1 cellular context compared by ENCODE assay signal in the genomic region with DNA sequence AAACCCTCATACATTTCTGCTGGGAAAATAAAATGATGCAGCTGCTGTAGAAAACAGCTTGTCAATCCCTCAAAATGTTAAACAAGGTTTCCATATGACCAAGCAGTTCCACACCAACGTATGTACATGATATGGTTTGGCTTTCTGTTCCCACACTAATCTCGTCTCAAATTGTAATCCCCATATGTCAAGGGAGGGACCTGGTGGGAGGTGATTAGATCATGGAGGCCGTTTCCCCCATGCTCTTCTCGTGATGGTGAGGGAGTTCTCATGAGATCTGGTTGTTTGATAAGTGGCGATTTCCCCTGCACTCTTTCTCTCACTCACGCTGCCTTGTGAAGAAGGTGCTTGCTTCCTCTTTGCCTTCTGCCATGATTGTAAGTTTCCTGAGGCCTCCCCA.
A peak's percentile ranks its signal among the peaks of the same experiment; 100 is the strongest.
TF ChIP-seq lines count a peak whose summit lies in the region.

No MANE protein-coding gene starts in this region.

TF ChIP-seq in GM12878, 131 proteins besides CTCF, POLR2A, EP300 and RAD21 (continued from another document):
- TF ChIP-seq YBX1 (IDR thresholded peaks at IDR 0.05), result no peak
- TF ChIP-seq POU2F2 (IDR thresholded peaks at IDR 0.05; ENCODE audit: borderline replicate concordance, low read depth, low read length), result no peak
- TF ChIP-seq ZNF622 (IDR thresholded peaks at IDR 0.05), result no peak
- no peak for TF ChIP-seq ATF7 (IDR thresholded peaks at IDR 0.05; ENCODE audit: low read depth)
- no peak for TF ChIP-seq ZNF217 (IDR thresholded peaks at IDR 0.05)
- no peak for TF ChIP-seq RFX5 (IDR thresholded peaks at IDR 0.05; ENCODE audit: low read depth, low read length)
- TF ChIP-seq YY1 (IDR thresholded peaks at IDR 0.05; ENCODE audit: low read depth, low read length), result 0 out of 2 replicates have a peak, but pooled peaks have one; percentile 29
- no peak for TF ChIP-seq BHLHE40 (IDR thresholded peaks at IDR 0.05; ENCODE audit: borderline replicate concordance in 1 of 2, low read depth in 2 of 2, low read length in 1 of 2)
- no peak for TF ChIP-seq FOXK2 (IDR thresholded peaks at IDR 0.05)
- TF ChIP-seq JUNB (IDR thresholded peaks at IDR 0.05), result 0 out of 2 replicates have a peak, but pooled peaks have one; percentile 11
- TF ChIP-seq, protein P1, sequence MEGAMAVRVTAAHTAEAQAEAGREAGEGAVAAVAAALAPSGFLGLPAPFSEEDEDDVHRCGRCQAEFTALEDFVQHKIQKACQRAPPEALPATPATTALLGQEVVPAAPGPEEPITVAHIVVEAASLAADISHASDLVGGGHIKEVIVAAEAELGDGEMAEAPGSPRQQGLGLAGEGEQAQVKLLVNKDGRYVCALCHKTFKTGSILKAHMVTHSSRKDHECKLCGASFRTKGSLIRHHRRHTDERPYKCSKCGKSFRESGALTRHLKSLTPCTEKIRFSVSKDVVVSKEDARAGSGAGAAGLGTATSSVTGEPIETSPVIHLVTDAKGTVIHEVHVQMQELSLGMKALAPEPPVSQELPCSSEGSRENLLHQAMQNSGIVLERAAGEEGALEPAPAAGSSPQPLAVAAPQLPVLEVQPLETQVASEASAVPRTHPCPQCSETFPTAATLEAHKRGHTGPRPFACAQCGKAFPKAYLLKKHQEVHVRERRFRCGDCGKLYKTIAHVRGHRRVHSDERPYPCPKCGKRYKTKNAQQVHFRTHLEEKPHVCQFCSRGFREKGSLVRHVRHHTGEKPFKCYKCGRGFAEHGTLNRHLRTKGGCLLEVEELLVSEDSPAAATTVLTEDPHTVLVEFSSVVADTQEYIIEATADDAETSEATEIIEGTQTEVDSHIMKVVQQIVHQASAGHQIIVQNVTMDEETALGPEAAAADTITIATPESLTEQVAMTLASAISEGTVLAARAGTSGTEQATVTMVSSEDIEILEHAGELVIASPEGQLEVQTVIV (IDR thresholded peaks at IDR 0.05; ENCODE audit: borderline replicate concordance, partially characterized antibody), result no peak
- TF ChIP-seq HDAC6 (IDR thresholded peaks at IDR 0.05; ENCODE audit: unreplicated experiment), result no peak
- TF ChIP-seq SUZ12 (IDR thresholded peaks at IDR 0.05; ENCODE audit: unreplicated experiment), result no peak
- peak; percentile 24 for TF ChIP-seq MEF2B (IDR thresholded peaks at IDR 0.05; ENCODE audit: partially characterized antibody, poor library complexity, severe bottlenecking)
- TF ChIP-seq CBX5 (IDR thresholded peaks at IDR 0.05; ENCODE audit: low read depth), result no peak
- TF ChIP-seq CHD1 (IDR thresholded peaks at IDR 0.05; ENCODE audit: low read depth, low read length), result no peak
- TF ChIP-seq SRF (IDR thresholded peaks at IDR 0.05; ENCODE audit: low read depth in 2 of 2, low read length in 2 of 2), result no peak
- TF ChIP-seq, protein P2, sequence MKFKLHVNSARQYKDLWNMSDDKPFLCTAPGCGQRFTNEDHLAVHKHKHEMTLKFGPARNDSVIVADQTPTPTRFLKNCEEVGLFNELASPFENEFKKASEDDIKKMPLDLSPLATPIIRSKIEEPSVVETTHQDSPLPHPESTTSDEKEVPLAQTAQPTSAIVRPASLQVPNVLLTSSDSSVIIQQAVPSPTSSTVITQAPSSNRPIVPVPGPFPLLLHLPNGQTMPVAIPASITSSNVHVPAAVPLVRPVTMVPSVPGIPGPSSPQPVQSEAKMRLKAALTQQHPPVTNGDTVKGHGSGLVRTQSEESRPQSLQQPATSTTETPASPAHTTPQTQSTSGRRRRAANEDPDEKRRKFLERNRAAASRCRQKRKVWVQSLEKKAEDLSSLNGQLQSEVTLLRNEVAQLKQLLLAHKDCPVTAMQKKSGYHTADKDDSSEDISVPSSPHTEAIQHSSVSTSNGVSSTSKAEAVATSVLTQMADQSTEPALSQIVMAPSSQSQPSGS (IDR thresholded peaks at IDR 0.05; ENCODE audit: low read length), result peak; percentile 63; the same call in 1 of the 2 replicates
- 0 out of 4 replicates have a peak, but pooled peaks of 1 of the 2 experiments have one; percentile 2 for TF ChIP-seq IKZF2 (IDR thresholded peaks at IDR 0.05)
- no peak for TF ChIP-seq ETV6 (conservative IDR thresholded peaks at IDR 0.05 in 1 of 2, IDR thresholded peaks at IDR 0.05 in 1 of 2; ENCODE audit: borderline replicate concordance in 1 of 2, low read depth in 1 of 2)
- no peak for TF ChIP-seq BCL11A (IDR thresholded peaks at IDR 0.05; ENCODE audit: low read depth, low read length)
- TF ChIP-seq SREBF1 (IDR thresholded peaks at IDR 0.05; ENCODE audit: low read length), result no peak
- TF ChIP-seq PAX5 (IDR thresholded peaks at IDR 0.05; ENCODE audit: borderline replicate concordance, low read depth, low read length), result peak; percentile 41; the same call in 1 of the 2 replicates
- no peak for TF ChIP-seq RB1 (IDR thresholded peaks at IDR 0.05; ENCODE audit: borderline replicate concordance)
- no peak for TF ChIP-seq TCF7 (IDR thresholded peaks at IDR 0.05; ENCODE audit: borderline replicate concordance)
- TF ChIP-seq, protein P3, sequence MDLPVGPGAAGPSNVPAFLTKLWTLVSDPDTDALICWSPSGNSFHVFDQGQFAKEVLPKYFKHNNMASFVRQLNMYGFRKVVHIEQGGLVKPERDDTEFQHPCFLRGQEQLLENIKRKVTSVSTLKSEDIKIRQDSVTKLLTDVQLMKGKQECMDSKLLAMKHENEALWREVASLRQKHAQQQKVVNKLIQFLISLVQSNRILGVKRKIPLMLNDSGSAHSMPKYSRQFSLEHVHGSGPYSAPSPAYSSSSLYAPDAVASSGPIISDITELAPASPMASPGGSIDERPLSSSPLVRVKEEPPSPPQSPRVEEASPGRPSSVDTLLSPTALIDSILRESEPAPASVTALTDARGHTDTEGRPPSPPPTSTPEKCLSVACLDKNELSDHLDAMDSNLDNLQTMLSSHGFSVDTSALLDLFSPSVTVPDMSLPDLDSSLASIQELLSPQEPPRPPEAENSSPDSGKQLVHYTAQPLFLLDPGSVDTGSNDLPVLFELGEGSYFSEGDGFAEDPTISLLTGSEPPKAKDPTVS (IDR thresholded peaks at IDR 0.05; ENCODE audit: low read depth, low read length), result no peak
